20 cellular contexts compared by ENCODE assay signal in the genomic region with DNA sequence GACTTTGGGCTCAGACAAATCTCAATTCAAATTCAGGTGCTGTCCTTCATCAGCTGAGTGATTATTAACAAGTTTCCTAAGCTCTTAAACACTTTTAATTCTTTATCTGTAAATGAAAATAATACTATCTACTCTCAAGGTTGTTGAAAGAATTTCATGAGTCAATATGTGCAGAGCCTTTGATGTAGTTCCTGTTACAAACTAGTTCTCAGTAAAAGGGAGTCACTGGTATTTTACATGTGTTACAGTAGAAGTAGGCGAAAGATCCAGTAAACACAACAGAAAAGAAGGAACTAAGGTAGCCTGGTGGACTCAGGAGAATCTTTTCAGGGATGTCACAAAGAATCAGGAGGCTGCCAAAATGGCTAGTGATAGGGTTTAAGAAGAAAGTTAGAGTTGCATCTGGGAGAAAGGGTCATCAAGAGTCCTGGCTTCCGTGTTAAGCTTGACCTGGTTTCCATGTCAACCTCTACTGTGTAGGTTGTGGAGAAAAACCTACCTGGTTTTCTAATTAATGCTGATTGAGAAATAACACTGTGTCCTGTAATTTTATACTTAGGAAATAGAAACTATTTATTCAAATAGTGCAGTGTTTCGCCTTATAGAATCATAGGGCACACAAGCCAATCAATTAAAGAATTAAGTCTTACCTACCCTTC. TPM values are rescaled to one million over a fixed set of nuclear protein-coding genes. Genes with fewer than 3 reads are reported as not detected.
DNase-seq lines count a peak whose midpoint lies in the region; ATAC-seq and TF ChIP-seq lines count a peak whose summit lies in the region.
"Had no signal": no experiment of that assay in that cellular context is flagged by ENCODE, and none has a peak within 500 bp of the region (broad histone marks: within the 10 kb centered on the region; RNA-seq: fewer than 3 reads in every experiment).

No MANE protein-coding gene starts in this region.

- peak overlapping the region; percentile 51 for H3K27ac Mint-ChIP-seq in activated T-cell treated with anti-CD3 and anti-CD28 coated beads, Interleukin-2, amount 50 U/mL, for 24 hours
- H3K27ac Mint-ChIP-seq in T-helper 17 cell: peak overlapping the region; percentile 84
- H3K27ac Mint-ChIP-seq: HFFc6, IgD-negative memory B cell had no signal

- TF ChIP-seq CTCF in A673 (conservative IDR thresholded peaks at IDR 0.05; ENCODE audit: low read depth, low read length): no peak

- H3K36me3 Mint-ChIP-seq in activated T-cell treated with anti-CD3 and anti-CD28 coated beads, Interleukin-2, amount 50 U/mL, for 24 hours (ENCODE audit: low read depth): no peaks in the 10 kb centered on the region
- H3K36me3 Mint-ChIP-seq in T-helper 17 cell (ENCODE audit: low read depth): no peaks in the 10 kb centered on the region
- H3K36me3 Mint-ChIP-seq: IgD-negative memory B cell had no signal

- CTCF ChIA-PET in A673 (lab: Charles Lee): no interaction called here

- POLR2A ChIA-PET in A673 (lab: Charles Lee; ENCODE audit: low non-redundant PET): no interaction called here

- no peaks in the 10 kb centered on the region for H3K4me1 ChIP-seq in A673 (ENCODE audit: insufficient read depth, low read length, poor library complexity, severe bottlenecking)

- no peaks in the 10 kb centered on the region for H3K36me3 ChIP-seq in A673 (ENCODE audit: insufficient read depth, low read length, poor library complexity, severe bottlenecking)

- H3K9me3 ChIP-seq in T-helper 17 cell (ENCODE audit: control insufficient read depth, low read length, poor library complexity, severe bottlenecking) (no peaks in the 10 kb centered on the region), A673 (ENCODE audit: low read depth, low read length, poor library complexity, severe bottlenecking) (no peaks in the 10 kb centered on the region)
- H3K9me3 ChIP-seq: Caco-2 had no signal

- H3K27me3 Mint-ChIP-seq in activated T-cell treated with anti-CD3 and anti-CD28 coated beads, Interleukin-2, amount 50 U/mL, for 24 hours: no peaks in the 10 kb centered on the region
- no peaks in the 10 kb centered on the region for H3K27me3 Mint-ChIP-seq in T-helper 17 cell

- no peak for DNase-seq in activated T-cell treated with anti-CD3 and anti-CD28 coated beads, Interleukin-2, amount 50 U/mL, for 24 hours
- DNase-seq in activated T-cell treated with anti-CD3 and anti-CD28 coated beads, Interleukin-2, amount 50 U/mL, for 1 hour: no peak
- DNase-seq in CD1c-positive myeloid dendritic cell (ENCODE audit: extremely low spot score) (peak; percentile 39), T-helper 17 cell (no peak), iris pigment epithelial cell (ENCODE audit: low read depth) (peak; percentile 27), dermis blood vessel endothelial cell (no peak), AML-193 (lab: John Stamatoyannopoulos, UW) (no peak), A673 (ENCODE audit: low spot score) (no peak)
- DNase-seq: C1 segment of cervical spinal cord, Caco-2, H7, HFFc6, Karpas-422, NCI-H1417 treated with DMSO at 0.1 percent for 48 hours, NCI-H187 treated with DMSO at 0.1 percent for 48 hours, NCI-H226, NCI-H524, RPMI8226, SHP77 treated with DMSO at 0.1 percent for 48 hours had no signal

- peaks cover 14% of the 10 kb centered on the region for H3K4me1 Mint-ChIP-seq in activated T-cell treated with anti-CD3 and anti-CD28 coated beads, Interleukin-2, amount 50 U/mL, for 24 hours (ENCODE audit: low read depth)
- peaks cover 9% of the 10 kb centered on the region for H3K4me1 Mint-ChIP-seq in T-helper 17 cell
- H3K4me1 Mint-ChIP-seq: IgD-negative memory B cell had no signal

- ATAC-seq in T-helper 17 cell: peak; percentile 30

- BruUV-seq in A673 (replicated peaks; lab: Mats Ljungman, UMichigan): no TSS peak

- no peaks in the 10 kb centered on the region for H3K9me3 Mint-ChIP-seq in activated T-cell treated with anti-CD3 and anti-CD28 coated beads, Interleukin-2, amount 50 U/mL, for 24 hours
- H3K9me3 Mint-ChIP-seq: HFFc6 had no signal

- H3K27me3 ChIP-seq in A673 (replicated peaks; ENCODE audit: insufficient read depth, low read depth, low read length, poor library complexity): no peaks in the 10 kb centered on the region

- H3K4me3 ChIP-seq in A673 (ENCODE audit: low read depth, low read length, poor library complexity, severe bottlenecking): no peak overlapping the region

- intact Hi-C loops in A673 (cut with micrococcal nuclease; ENCODE audit: unreplicated experiment): no loop called here

- no peak overlapping the region for H3K4me3 Mint-ChIP-seq in activated T-cell treated with anti-CD3 and anti-CD28 coated beads, Interleukin-2, amount 50 U/mL, for 24 hours
- H3K4me3 Mint-ChIP-seq in T-helper 17 cell: no peak overlapping the region
- H3K4me3 Mint-ChIP-seq: HFFc6, IgD-negative memory B cell had no signal

- H3K27ac ChIP-seq in A673 (ENCODE audit: low read depth, low read length, poor library complexity, severe bottlenecking): no peak overlapping the region

RNA-seq across cellular contexts. Expression of a gene that starts 58.3 kb away (rescaled TPM):
- total RNA-seq in T-helper 17 cell (100 to 1,000 TPM; 166 to 170 TPM), dermis blood vessel endothelial cell (73.6 and 141 TPM in 2 replicates), A673 (2021) (92.3 and 100.0 TPM in 2 replicates)

Comparison
In these comparisons a context has a peak if more than half of its experiments do, and no peak if none do; other contexts are left out.
1. DNase-seq: peak in CD1c-positive myeloid dendritic cell (single experiment) and iris pigment epithelial cell (single experiment); none in activated T-cell treated with anti-CD3 and anti-CD28 coated beads, Interleukin-2, amount 50 U/mL, for 24 hours (single experiment), activated T-cell treated with anti-CD3 and anti-CD28 coated beads, Interleukin-2, amount 50 U/mL, for 1 hour (single experiment), T-helper 17 cell (0 of 3), dermis blood vessel endothelial cell (single experiment), AML-193 (0 of 2) and A673 (single experiment).